8 cellular contexts compared by ENCODE assay signal in genomic region chr18:62505669-62506494, GRCh38. TPM values are rescaled to one million over a fixed set of nuclear protein-coding genes. Genes with fewer than 3 reads are reported as not detected.
A peak's percentile ranks its signal among the peaks of the same experiment; 100 is the strongest.
DNase-seq lines count a peak whose midpoint lies in the region; ATAC-seq and TF ChIP-seq lines count a peak whose summit lies in the region.

No MANE protein-coding gene starts in this region.

- H3K36me3 Mint-ChIP-seq in naive thymus-derived CD4-positive, alpha-beta T cell: peaks cover 4 to 55% (median 10%) of the 10 kb centered on the region in 5 donors

- H3K4me3 ChIP-seq in choroid plexus epithelial cell (ENCODE audit: low read depth, low read length): peak overlapping the region; percentile 37
- H3K4me3 ChIP-seq in naive thymus-derived CD4-positive, alpha-beta T cell (ENCODE audit: low read length): peak overlapping the region; percentile 77

- no peaks in the 10 kb centered on the region for H3K36me3 ChIP-seq in naive thymus-derived CD4-positive, alpha-beta T cell (ENCODE audit: control insufficient read depth in 2 of 3, insufficient read depth in 3 of 3, low read length in 3 of 3)

- peak; percentile 92 for ATAC-seq in GM19035 (IDR thresholded peaks at IDR 0.05; ENCODE audit: unreplicated experiment)
- peak; percentile 96 for ATAC-seq in HG03060 (IDR thresholded peaks at IDR 0.05; ENCODE audit: low read depth, unreplicated experiment)
- peak; percentile 58 for ATAC-seq in naive thymus-derived CD4-positive, alpha-beta T cell

- TF ChIP-seq CTCF in RWPE1 (conservative IDR thresholded peaks at IDR 0.05; ENCODE audit: low read depth) (no peak), choroid plexus epithelial cell (conservative IDR thresholded peaks at IDR 0.05; ENCODE audit: low read depth, low read length) (no peak)

- DNase-seq in RWPE1 (ENCODE audit: low spot score): no peak
- peak; percentile 45 for DNase-seq in choroid plexus epithelial cell (ENCODE audit: low read depth)
- peak in 5 of 9 donors; percentile 37 to 49 (median 47) for DNase-seq in naive thymus-derived CD4-positive, alpha-beta T cell
- DNase-seq in DMS 273 (lab: John Stamatoyannopoulos, UW; ENCODE audit: unreplicated experiment): no peak
- DNase-seq in NCI-H2171 (lab: John Stamatoyannopoulos, UW): no peak
- DNase-seq in NCI-H1417 treated with DMSO at 0.1 percent for 48 hours (lab: John Stamatoyannopoulos, UW): no peak

- peaks cover 0 to 17% (median 4%) of the 10 kb centered on the region in 11 donors for H3K9me3 Mint-ChIP-seq in naive thymus-derived CD4-positive, alpha-beta T cell

- peaks cover 4 to 30% (median 21%) of the 10 kb centered on the region in 7 donors for H3K4me1 Mint-ChIP-seq in naive thymus-derived CD4-positive, alpha-beta T cell

- no peaks in the 10 kb centered on the region for H3K27me3 ChIP-seq in naive thymus-derived CD4-positive, alpha-beta T cell (ENCODE audit: control insufficient read depth in 2 of 2, insufficient read depth in 2 of 2, low read length in 2 of 2)

- POLR2A ChIA-PET in RWPE1 (lab: Yijun Ruan, JAX; ENCODE audit: low non-redundant PET): no interaction called here
- POLR2A ChIA-PET in naive thymus-derived CD4-positive, alpha-beta T cell (lab: Charles Lee): interaction anchor here (0.5 to 3.2 kb wide), 8 partner anchors 16 to 319 kb away, joined by 3 to 31 read pairs (median 7); partner anchors contain the start of genes PIGN, RELCH and ZCCHC2

- no peaks in the 10 kb centered on the region for H3K9me3 ChIP-seq in naive thymus-derived CD4-positive, alpha-beta T cell (ENCODE audit: control insufficient read depth in 2 of 3, low read length in 3 of 3)

- H3K27ac Mint-ChIP-seq in naive thymus-derived CD4-positive, alpha-beta T cell: peak overlapping the region; percentile 90 to 100 (median 96)

- CTCF ChIA-PET in RWPE1 (lab: Yijun Ruan, JAX): interaction anchor here (0.6 to 0.7 kb wide), 3 partner anchors 11 to 505 kb away, joined by 3 read pairs; no protein-coding TSS in a partner anchor
- CTCF ChIA-PET in naive thymus-derived CD4-positive, alpha-beta T cell (lab: Charles Lee): interaction anchor here (0.6 to 1.1 kb wide), 2 partner anchors 79 to 343 kb away, joined by 3 to 9 read pairs; no protein-coding TSS in a partner anchor

- H3K4me1 ChIP-seq in naive thymus-derived CD4-positive, alpha-beta T cell (ENCODE audit: control insufficient read depth in 2 of 2, insufficient read depth in 2 of 2, low read length in 2 of 2): peaks cover 5 to 17% of the 10 kb centered on the region in 2 donors

- H3K4me3 Mint-ChIP-seq in naive thymus-derived CD4-positive, alpha-beta T cell: peak overlapping the region; percentile 82 to 94 (median 88)

- H3K27me3 Mint-ChIP-seq in naive thymus-derived CD4-positive, alpha-beta T cell: no peaks in the 10 kb centered on the region

- intact Hi-C loops in naive thymus-derived CD4-positive, alpha-beta T cell (cut with micrococcal nuclease): loop anchor here (1.0 to 10.0 kb wide), 7 partner anchors 16 to 339 kb away; partner anchors contain the start of genes PIGN (in 2 of the 2), RELCH (in 2 of the 2) and PHLPP1 (in 1 of the 2)

- peak overlapping the region; percentile 51 for H3K27ac ChIP-seq in RWPE1
- peak overlapping the region; percentile 67 for H3K27ac ChIP-seq in naive thymus-derived CD4-positive, alpha-beta T cell (ENCODE audit: low read depth, low read length)

RNA-seq across cellular contexts. Expression of gene ZCCHC2, which starts 16.9 kb away (rescaled TPM):
- 10 to 100 TPM; 51.1 to 68.5 (median 63.1) TPM for total RNA-seq in naive thymus-derived CD4-positive, alpha-beta T cell
- polyA plus RNA-seq in naive thymus-derived CD4-positive, alpha-beta T cell: 1 to 10 TPM; 1.8 to 2.6 TPM

Comparison
In these comparisons a context has a peak if more than half of its experiments do, and no peak if none do; other contexts are left out.
1. DNase-seq: peak in choroid plexus epithelial cell (single experiment) and naive thymus-derived CD4-positive, alpha-beta T cell (5 of 9); none in RWPE1 (single experiment), DMS 273 (single experiment), NCI-H2171 (single experiment) and NCI-H1417 treated with DMSO at 0.1 percent for 48 hours (single experiment).
2. Peak in every context shown above with its lines, with median percentiles within 50 percentile points of each other: ATAC-seq.